22 cellular contexts compared by ENCODE assay signal in genomic region chr1:202982715-202983435, GRCh38. TPM values are rescaled to one million over a fixed set of nuclear protein-coding genes. Genes with fewer than 3 reads are reported as not detected.
DNase-seq lines count a peak whose midpoint lies in the region; ATAC-seq, FAIRE-seq and TF ChIP-seq lines count a peak whose summit lies in the region.
"Had no signal": no experiment of that assay in that cellular context is flagged by ENCODE, and none has a peak within 500 bp of the region (broad histone marks: within the 10 kb centered on the region; RNA-seq: fewer than 3 reads in every experiment).

No MANE protein-coding gene starts in this region.

- TF ChIP-seq CTCF in CD14-positive monocyte (IDR thresholded peaks at IDR 0.05), result no peak
- TF ChIP-seq CTCF in HCT116 (IDR thresholded peaks at IDR 0.05 in 2 of 3, conservative IDR thresholded peaks at IDR 0.05 in 1 of 3; ENCODE audit: borderline replicate concordance in 1 of 3, insufficient read depth in 1 of 3, low read depth in 2 of 3, low read length in 2 of 3), result no peak
- no peak for TF ChIP-seq CTCF in K562 (IDR thresholded peaks at IDR 0.05 in 2 of 3, conservative IDR thresholded peaks at IDR 0.05 in 1 of 3; ENCODE audit: insufficient read depth in 2 of 3, low read depth in 1 of 3, low read length in 3 of 3)

- no peaks in the 10 kb centered on the region for H3K9me2 ChIP-seq in HCT116 (ENCODE audit: insufficient read depth)

- H3K79me2 ChIP-seq in HCT116 (ENCODE audit: insufficient read depth, low read length) (no peaks in the 10 kb centered on the region), K562 (ENCODE audit: control insufficient read depth, insufficient read depth, low read length) (no peaks in the 10 kb centered on the region)

- H3K9ac ChIP-seq in HCT116 (ENCODE audit: low read length), result no peak overlapping the region
- no peak overlapping the region for H3K9ac ChIP-seq in K562 (ENCODE audit: insufficient read depth in 1 of 2, low read depth in 2 of 2, low read length in 2 of 2)

- intact Hi-C loops in CD14-positive monocyte (cut with micrococcal nuclease) (no loop called here), HCT116 (cut with micrococcal nuclease) (no loop called here), K562 (cut with micrococcal nuclease) (no loop called here)

- in situ Hi-C loops in K562 (cut with MboI), result no loop called here

- H3K4me3 Mint-ChIP-seq in CD14-positive monocyte, result no peak overlapping the region
- H3K4me3 Mint-ChIP-seq: B cell; CD8-positive, alpha-beta T cell; GM23338 had no signal

- TF ChIP-seq RAD21 in HCT116 (IDR thresholded peaks at IDR 0.05; ENCODE audit: low read depth), result no peak
- no peak for TF ChIP-seq RAD21 in K562 (CRISPR knock-in tag; conservative IDR thresholded peaks at IDR 0.05 in 1 of 2, IDR thresholded peaks at IDR 0.05 in 1 of 2)

- TF ChIP-seq EP300 in K562 (IDR thresholded peaks at IDR 0.05; ENCODE audit: low read length), result no peak

- peak overlapping the region; percentile 78 to 92 (median 90) for H3K27ac Mint-ChIP-seq in CD14-positive monocyte
- H3K27ac Mint-ChIP-seq: CD8-positive, alpha-beta T cell; GM23338 had no signal

- no TSS peak for BruUV-seq in HCT116 (replicated peaks; lab: Mats Ljungman, UMichigan)
- no TSS peak for BruUV-seq in K562 (replicated peaks; lab: Mats Ljungman, UMichigan)

- H3K27me3 ChIP-seq in HCT116 (ENCODE audit: insufficient read depth, low read length), result no peaks in the 10 kb centered on the region; the same call in 1 of the 2 replicates
- H3K27me3 ChIP-seq in K562 (ENCODE audit: control insufficient read depth in 2 of 2, insufficient read depth in 2 of 2, low read length in 2 of 2), result no peaks in the 10 kb centered on the region

- no peak for TF ChIP-seq POLR2A in HCT116 (IDR thresholded peaks at IDR 0.05; ENCODE audit: borderline replicate concordance, extremely low read depth, insufficient read depth, insufficient read length)
- no peak for TF ChIP-seq POLR2A in K562 (conservative IDR thresholded peaks at IDR 0.05)
- TF ChIP-seq POLR2A in GM18505 (IDR thresholded peaks at IDR 0.05; ENCODE audit: borderline replicate concordance, extremely low read depth, insufficient read depth, insufficient read length), result no peak

- H3K9me1 ChIP-seq in K562 (ENCODE audit: control insufficient read depth, insufficient read depth, low read length), result no peaks in the 10 kb centered on the region

- peaks cover 30% of the 10 kb centered on the region for H3K4me1 Mint-ChIP-seq in CD14-positive monocyte

- H3K36me3 Mint-ChIP-seq in CD14-positive monocyte, result no peaks in the 10 kb centered on the region
- H3K36me3 Mint-ChIP-seq: CD8-positive, alpha-beta T cell had no signal

- WGBS in K562 (ENCODE audit: insufficient coverage, low coverage, missing lambda C conversion rate), result 72% methylated on average over 3 of the region's 3 CpGs

- H3K36me3 ChIP-seq in HCT116 (ENCODE audit: control insufficient read depth in 1 of 2, insufficient read depth in 2 of 2, low read length in 2 of 2), result no peaks in the 10 kb centered on the region
- no peaks in the 10 kb centered on the region for H3K36me3 ChIP-seq in K562 (ENCODE audit: control insufficient read depth, insufficient read depth, low read length)

- H3K4me3 ChIP-seq in HCT116 (replicated peaks in 1 of 2; ENCODE audit: low read depth in 1 of 2, low read length in 2 of 2) (no peak overlapping the region), K562 (no peak overlapping the region)
- H3K4me3 ChIP-seq: GM23338 had no signal

- H3K27ac ChIP-seq in HCT116 (ENCODE audit: low read depth, low read length), result no peak overlapping the region
- H3K27ac ChIP-seq in K562 (ENCODE audit: extremely low read depth, low read depth, low read length), result no peak overlapping the region

- FAIRE-seq in K562 (lab: Jason Lieb, UNC), result no peak
- FAIRE-seq: D721Med, GM12891 had no signal

- H3K4me2 ChIP-seq in HCT116 (ENCODE audit: low read length), result peak overlapping the region; percentile 33; the same call in 1 of the 2 replicates
- no peak overlapping the region for H3K4me2 ChIP-seq in K562 (ENCODE audit: insufficient read depth, low read length)
- H3K4me2 ChIP-seq: GM23338 had no signal

- H3K9me3 ChIP-seq in HCT116 (ENCODE audit: control insufficient read depth in 1 of 2, insufficient read depth in 1 of 2, low read depth in 1 of 2, low read length in 2 of 2), result no peaks in the 10 kb centered on the region
- no peaks in the 10 kb centered on the region for H3K9me3 ChIP-seq in K562 (replicated peaks; ENCODE audit: control insufficient read depth, insufficient read depth, low read depth, low read length)

- H2AFZ ChIP-seq in HCT116 (ENCODE audit: low read depth, low read length, poor library complexity, severe bottlenecking), result peak overlapping the region; percentile 91
- no peak overlapping the region for H2AFZ ChIP-seq in K562 (ENCODE audit: low read depth, low read length)
- H2AFZ ChIP-seq: GM23338 had no signal

- CTCF ChIA-PET in HCT116 (lab: Charles Lee), result no interaction called here
- CTCF ChIA-PET in K562 (lab: Yijun Ruan, JAX; ENCODE audit: low intra/inter-chr PET ratio), result interaction anchor here (0.9 kb wide), 1 partner anchor 14 kb away, joined by 3 read pairs; no protein-coding TSS in a partner anchor

- peaks cover 4 to 8% of the 10 kb centered on the region in 2 experiments; a peak in 3 of 4 replicates for H3K4me1 ChIP-seq in HCT116 (ENCODE audit: control insufficient read depth in 1 of 2, insufficient read depth in 2 of 2, low read length in 2 of 2)
- H3K4me1 ChIP-seq in K562 (replicated peaks in 1 of 2; ENCODE audit: control insufficient read depth in 2 of 2, insufficient read depth in 2 of 2, low read length in 2 of 2), result peaks cover 0 to 10% of the 10 kb centered on the region in 2 experiments; a peak in 3 of 5 replicates

- ATAC-seq in HCT116 (peak; percentile 83), K562 (no peak), GM18505 (IDR thresholded peaks at IDR 0.05; ENCODE audit: unreplicated experiment) (no peak), GM19463 (IDR thresholded peaks at IDR 0.05; ENCODE audit: unreplicated experiment) (no peak), HG02840 (IDR thresholded peaks at IDR 0.05; ENCODE audit: low FRiP score, unreplicated experiment) (no peak)
- ATAC-seq: CD8-positive, alpha-beta T cell; GM23338 had no signal

- RAD21 ChIA-PET in HCT116 (lab: Charles Lee; ENCODE audit: low non-redundant PET in 1 of 2, low total read pairs in 2 of 2, uncharacterized antibody in 2 of 2, unreplicated experiment in 2 of 2), result no interaction called here

- DNase-seq in CD14-positive monocyte (ENCODE audit: low spot score) (peak; percentile 63), HCT116 (ENCODE audit: low read depth, low spot score) (no peak), NCI-H69 (lab: John Stamatoyannopoulos, UW) (peak; percentile 23), K562 (ENCODE audit: extremely low read depth in 1 of 4, low spot score in 3 of 4) (no peak)
- DNase-seq: ACHN; CD8-positive, alpha-beta T cell; DND-41; GDM1; Karpas-422; NCI-H1048; NCI-H146; NCI-H2081; NCI-H510A; T-helper 1 cell; T1000 had no signal

- H3K27me3 Mint-ChIP-seq in CD14-positive monocyte (ENCODE audit: low read depth in 3 of 3), result no peaks in the 10 kb centered on the region

- no peaks in the 10 kb centered on the region for H3K9me3 Mint-ChIP-seq in CD14-positive monocyte
- H3K9me3 Mint-ChIP-seq: CD8-positive, alpha-beta T cell; GM23338 had no signal

- H4K20me1 ChIP-seq in HCT116 (ENCODE audit: insufficient read depth) (no peaks in the 10 kb centered on the region), K562 (replicated peaks; ENCODE audit: control insufficient read depth, insufficient read depth, low read length) (no peaks in the 10 kb centered on the region)

- POLR2A ChIA-PET in HCT116 (lab: Charles Lee), result no interaction called here
- POLR2A ChIA-PET in K562 (lab: Yijun Ruan, JAX), result interaction anchor here (0.6 to 1.7 kb wide), 3 partner anchors 9 to 12 kb away, joined by 3 to 5 read pairs (median 4); no protein-coding TSS in a partner anchor

RNA-seq across cellular contexts. Expression of gene CYB5R1, which starts 15.8 kb away (rescaled TPM):
- polyA plus RNA-seq in CD14-positive monocyte (10 to 100 TPM; 65.0 to 70.5 TPM), K562 (2011; rRNA removed) (29.0 and 35.8 TPM in 2 replicates), K562 (2014; fragmentation: Illumina TruSeq; extraction: Trizol) (46.6 and 48.6 TPM in 2 replicates), K562 (2014; fragmentation: Nextera tagmentation; extraction: Ambion mirVana) (10 to 100 TPM; 10.6 to 14.3 TPM), K562 (2014; rRNA removed) (30.6 and 47.9 TPM in 2 replicates)
- total RNA-seq in HCT116 (2021; ENCODE audit: unreplicated experiment) (16.5 TPM), K562 (2014; rRNA removed) (42.8 and 48.3 TPM in 2 replicates), K562 (2014; rRNA removed; fragmentation: Illumina TruSeq; extraction: Trizol) (34.4 and 34.6 TPM in 2 replicates), K562 (2015; rRNA removed; fragmentation: Illumina TruSeq; extraction: Trizol) (32.2 and 32.3 TPM in 2 replicates), K562 (2021) (38.8 and 41.1 TPM in 2 replicates)
- polyA plus RNA-seq in HCT116 (2012), result 16.0 and 22.5 TPM in 2 replicates
- total RNA-seq in K562 (2011; cell fraction: chromatin; rRNA removed; ENCODE audit: low replicate concordance), result 95.0 and 159 TPM in 2 replicates
- total RNA-seq in K562 (2011; cell fraction: nucleolus; rRNA removed), result 139 and 149 TPM in 2 replicates
- 123 and 126 TPM in 2 replicates for total RNA-seq in K562 (2011; cell fraction: nucleoplasm; rRNA removed)
- polyA plus RNA-seq in K562 (2011; cell fraction: cytosol; rRNA removed), result 22.3 and 33.8 TPM in 2 replicates
- polyA plus RNA-seq in K562 (2011; cell fraction: nucleus; rRNA removed), result 90.4 and 107 TPM in 2 replicates
- polyA plus RNA-seq in K562 (2012), result 41.2 and 48.6 TPM in 2 replicates
- polyA minus RNA-seq in K562 (2011; rRNA and poly(A)+ RNA removed), result 24.2 and 35.7 TPM in 2 replicates
- polyA minus RNA-seq in K562 (2011; cell fraction: cytosol; rRNA and poly(A)+ RNA removed), result 9.0 and 16.4 TPM in 2 replicates
- polyA minus RNA-seq in K562 (2011; cell fraction: nucleus; rRNA and poly(A)+ RNA removed), result 38.1 and 46.9 TPM in 2 replicates

RNA-seq across cellular contexts. Expression of gene TMEM183A, which starts 24.3 kb away (rescaled TPM):
- polyA plus RNA-seq in CD14-positive monocyte (10 to 100 TPM; 60.5 to 70.0 TPM), K562 (2011; rRNA removed) (166 and 180 TPM in 2 replicates), K562 (2014; fragmentation: Illumina TruSeq; extraction: Trizol) (144 and 190 TPM in 2 replicates), K562 (2014; fragmentation: Nextera tagmentation; extraction: Ambion mirVana) (10 to 100 TPM; 23.4 to 31.8 TPM), K562 (2014; rRNA removed) (124 and 139 TPM in 2 replicates)
- total RNA-seq in HCT116 (2021; ENCODE audit: unreplicated experiment) (64.7 TPM), K562 (2014; rRNA removed) (119 and 136 TPM in 2 replicates), K562 (2014; rRNA removed; fragmentation: Illumina TruSeq; extraction: Trizol) (127 and 136 TPM in 2 replicates), K562 (2015; rRNA removed; fragmentation: Illumina TruSeq; extraction: Trizol) (114 TPM in 2 replicates), K562 (2021) (124 and 143 TPM in 2 replicates)
- 45.5 and 47.6 TPM in 2 replicates for polyA plus RNA-seq in HCT116 (2012)
- total RNA-seq in K562 (2011; cell fraction: chromatin; rRNA removed; ENCODE audit: low replicate concordance), result 131 and 149 TPM in 2 replicates
- 80.0 and 91.2 TPM in 2 replicates for total RNA-seq in K562 (2011; cell fraction: nucleolus; rRNA removed)
- total RNA-seq in K562 (2011; cell fraction: nucleoplasm; rRNA removed), result 117 and 162 TPM in 2 replicates
- 195 and 277 TPM in 2 replicates for polyA plus RNA-seq in K562 (2011; cell fraction: cytosol; rRNA removed)
- 226 and 265 TPM in 2 replicates for polyA plus RNA-seq in K562 (2011; cell fraction: nucleus; rRNA removed)
- 81.2 and 82.1 TPM in 2 replicates for polyA plus RNA-seq in K562 (2012)
- 195 and 208 TPM in 2 replicates for polyA minus RNA-seq in K562 (2011; rRNA and poly(A)+ RNA removed)
- polyA minus RNA-seq in K562 (2011; cell fraction: cytosol; rRNA and poly(A)+ RNA removed), result 63.5 and 86.2 TPM in 2 replicates
- 54.9 and 85.7 TPM in 2 replicates for polyA minus RNA-seq in K562 (2011; cell fraction: nucleus; rRNA and poly(A)+ RNA removed)

RNA-seq across cellular contexts. Expression of gene ADIPOR1, which starts 24.8 kb away (rescaled TPM):
- polyA plus RNA-seq in CD14-positive monocyte, result 100 to 1,000 TPM; 197 to 216 TPM
- 89.8 TPM for total RNA-seq in HCT116 (2021; ENCODE audit: unreplicated experiment)
- polyA plus RNA-seq in HCT116 (2012), result 106 and 113 TPM in 2 replicates
- 104 TPM in 2 replicates for total RNA-seq in K562 (2011; cell fraction: chromatin; rRNA removed; ENCODE audit: low replicate concordance)
- 116 and 121 TPM in 2 replicates for total RNA-seq in K562 (2011; cell fraction: nucleolus; rRNA removed)
- 166 and 246 TPM in 2 replicates for total RNA-seq in K562 (2011; cell fraction: nucleoplasm; rRNA removed)
- total RNA-seq in K562 (2014; rRNA removed), result 100 and 120 TPM in 2 replicates
- total RNA-seq in K562 (2014; rRNA removed; fragmentation: Illumina TruSeq; extraction: Trizol), result 110 and 117 TPM in 2 replicates
- 93.3 and 101 TPM in 2 replicates for total RNA-seq in K562 (2015; rRNA removed; fragmentation: Illumina TruSeq; extraction: Trizol)
- 95.2 and 96.1 TPM in 2 replicates for total RNA-seq in K562 (2021)
- 217 and 228 TPM in 2 replicates for polyA plus RNA-seq in K562 (2011; rRNA removed)
- 160 and 243 TPM in 2 replicates for polyA plus RNA-seq in K562 (2011; cell fraction: cytosol; rRNA removed)
- polyA plus RNA-seq in K562 (2011; cell fraction: nucleus; rRNA removed), result 97.3 and 132 TPM in 2 replicates
- 71.4 and 117 TPM in 2 replicates for polyA plus RNA-seq in K562 (2012)
- polyA plus RNA-seq in K562 (2014; fragmentation: Illumina TruSeq; extraction: Trizol), result 137 and 172 TPM in 2 replicates
- 10 to 100 TPM; 29.0 to 33.4 TPM for polyA plus RNA-seq in K562 (2014; fragmentation: Nextera tagmentation; extraction: Ambion mirVana)
- 92.6 and 126 TPM in 2 replicates for polyA plus RNA-seq in K562 (2014; rRNA removed)
- polyA minus RNA-seq in K562 (2011; rRNA and poly(A)+ RNA removed), result 245 and 292 TPM in 2 replicates
- polyA minus RNA-seq in K562 (2011; cell fraction: cytosol; rRNA and poly(A)+ RNA removed), result 94.3 and 109 TPM in 2 replicates
- polyA minus RNA-seq in K562 (2011; cell fraction: nucleus; rRNA and poly(A)+ RNA removed), result 22.8 and 40.0 TPM in 2 replicates

RNA-seq across cellular contexts. Expression of gene PPFIA4, which starts 43.4 kb away (rescaled TPM):
- polyA plus RNA-seq in CD14-positive monocyte (1 to 10 TPM in 1 of 2 donors, under 1 TPM in 1; 0.52 to 1.0 TPM), K562 (2011; rRNA removed) (12.0 and 15.5 TPM in 2 replicates), K562 (2014; fragmentation: Illumina TruSeq; extraction: Trizol) (0.69 and 0.70 TPM in 2 replicates), K562 (2014; fragmentation: Nextera tagmentation; extraction: Ambion mirVana) (under 1 TPM; 0.07 to 0.08 TPM), K562 (2014; rRNA removed) (1.2 and 5.3 TPM in 2 replicates)
- total RNA-seq in HCT116 (2021; ENCODE audit: unreplicated experiment) (10.8 TPM), K562 (2014; rRNA removed) (0.94 and 1.00 TPM in 2 replicates), K562 (2014; rRNA removed; fragmentation: Illumina TruSeq; extraction: Trizol) (0.22 and 0.36 TPM in 2 replicates), K562 (2015; rRNA removed; fragmentation: Illumina TruSeq; extraction: Trizol) (0.43 and 0.60 TPM in 2 replicates), K562 (2021) (1.9 and 2.0 TPM in 2 replicates)
- polyA plus RNA-seq in HCT116 (2012), result 13.7 and 17.2 TPM in 2 replicates
- 88.7 and 176 TPM in 2 replicates for total RNA-seq in K562 (2011; cell fraction: chromatin; rRNA removed; ENCODE audit: low replicate concordance)
- total RNA-seq in K562 (2011; cell fraction: nucleolus; rRNA removed), result 60.7 and 63.9 TPM in 2 replicates
- 62.3 and 64.9 TPM in 2 replicates for total RNA-seq in K562 (2011; cell fraction: nucleoplasm; rRNA removed)
- polyA plus RNA-seq in K562 (2011; cell fraction: cytosol; rRNA removed), result 4.9 and 6.3 TPM in 2 replicates
- 133 and 139 TPM in 2 replicates for polyA plus RNA-seq in K562 (2011; cell fraction: nucleus; rRNA removed)
- 3.8 and 4.7 TPM in 2 replicates for polyA plus RNA-seq in K562 (2012)
- 5.5 and 9.7 TPM in 2 replicates for polyA minus RNA-seq in K562 (2011; rRNA and poly(A)+ RNA removed)
- polyA minus RNA-seq in K562 (2011; cell fraction: cytosol; rRNA and poly(A)+ RNA removed), result 5.2 and 6.8 TPM in 2 replicates
- 32.0 and 45.5 TPM in 2 replicates for polyA minus RNA-seq in K562 (2011; cell fraction: nucleus; rRNA and poly(A)+ RNA removed)

RNA-seq across cellular contexts. Expression of gene KLHL12, which starts 55.8 kb away (rescaled TPM):
- polyA plus RNA-seq in CD14-positive monocyte (10 to 100 TPM; 21.9 to 36.7 TPM), K562 (2011; rRNA removed) (66.8 and 85.1 TPM in 2 replicates), K562 (2014; fragmentation: Illumina TruSeq; extraction: Trizol) (37.4 and 40.4 TPM in 2 replicates), K562 (2014; fragmentation: Nextera tagmentation; extraction: Ambion mirVana) (10 to 100 TPM; 23.1 to 25.7 TPM), K562 (2014; rRNA removed) (32.0 and 33.4 TPM in 2 replicates)
- total RNA-seq in HCT116 (2021; ENCODE audit: unreplicated experiment) (33.8 TPM), K562 (2014; rRNA removed) (30.7 and 31.5 TPM in 2 replicates), K562 (2014; rRNA removed; fragmentation: Illumina TruSeq; extraction: Trizol) (40.6 and 43.4 TPM in 2 replicates), K562 (2015; rRNA removed; fragmentation: Illumina TruSeq; extraction: Trizol) (34.7 and 35.0 TPM in 2 replicates), K562 (2021) (32.0 and 35.2 TPM in 2 replicates)
- 26.5 and 31.1 TPM in 2 replicates for polyA plus RNA-seq in HCT116 (2012)
- total RNA-seq in K562 (2011; cell fraction: chromatin; rRNA removed; ENCODE audit: low replicate concordance), result 42.0 and 56.8 TPM in 2 replicates
- total RNA-seq in K562 (2011; cell fraction: nucleolus; rRNA removed), result 12.5 and 16.1 TPM in 2 replicates
- total RNA-seq in K562 (2011; cell fraction: nucleoplasm; rRNA removed), result 21.0 and 23.8 TPM in 2 replicates
- 32.4 and 50.9 TPM in 2 replicates for polyA plus RNA-seq in K562 (2011; cell fraction: cytosol; rRNA removed)
- polyA plus RNA-seq in K562 (2011; cell fraction: nucleus; rRNA removed), result 48.0 and 65.3 TPM in 2 replicates
- polyA plus RNA-seq in K562 (2012), result 24.1 and 26.7 TPM in 2 replicates
- polyA minus RNA-seq in K562 (2011; rRNA and poly(A)+ RNA removed), result 102 and 119 TPM in 2 replicates
- polyA minus RNA-seq in K562 (2011; cell fraction: cytosol; rRNA and poly(A)+ RNA removed), result 23.5 and 28.2 TPM in 2 replicates
- 15.8 and 27.0 TPM in 2 replicates for polyA minus RNA-seq in K562 (2011; cell fraction: nucleus; rRNA and poly(A)+ RNA removed)

Comparison
In these comparisons a context has a peak if more than half of its experiments do, and no peak if none do; other contexts are left out.
1. DNase-seq: peak in CD14-positive monocyte (single experiment) and NCI-H69 (single experiment); none in HCT116 (single experiment) and K562 (0 of 4).